30 cellular contexts compared by ENCODE assay signal in the genomic region with DNA sequence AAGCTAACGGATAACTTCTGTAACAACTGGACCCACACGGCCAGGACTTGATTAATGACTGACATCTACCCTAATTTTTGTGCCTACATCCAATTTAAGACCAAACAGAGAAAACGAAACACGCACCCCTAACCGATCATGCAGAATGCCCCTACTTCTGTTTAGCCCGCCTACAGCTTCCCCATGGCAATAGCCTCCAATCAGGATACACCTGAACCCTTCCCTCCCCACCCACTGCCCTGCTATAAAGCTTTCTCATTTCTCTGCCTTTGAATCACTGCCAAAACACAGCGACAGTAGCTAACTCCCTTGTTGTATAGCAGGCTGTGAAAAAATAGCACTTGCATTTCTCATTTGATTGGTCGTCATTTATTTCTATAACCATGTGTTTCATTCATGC. TPM values are rescaled to one million over a fixed set of nuclear protein-coding genes. Genes with fewer than 3 reads are reported as not detected.
"Had no signal": no experiment of that assay in that cellular context is flagged by ENCODE, and none has a peak within 500 bp of the region (broad histone marks: within the 10 kb centered on the region; RNA-seq: fewer than 3 reads in every experiment).

No MANE protein-coding gene starts in this region.

- H3K36me3 Mint-ChIP-seq: activated naive CD4-positive, alpha-beta T cell treated with anti-CD3 and anti-CD28 coated beads, Interleukin-2, amount 10 ng/mL, durations not matched to agents 7 days and 5 days; memory B cell; naive B cell had no signal

- H3K4me1 ChIP-seq: colonic mucosa, foreskin keratinocyte, tibial artery had no signal

- H3K27ac ChIP-seq: brain microvascular endothelial cell, colonic mucosa, foreskin keratinocyte, tibial artery had no signal

- DNase-seq: activated CD4-positive, alpha-beta T cell treated with anti-CD3 and anti-CD28 coated beads, Interleukin-2, amount 50 U/mL, for 1 hour; activated CD8-positive, alpha-beta memory T cell treated with anti-CD3 and anti-CD28 coated beads, Interleukin-2, amount 50 U/mL, for 4 hours; activated effector memory CD4-positive, alpha-beta T cell treated with Interleukin-2 at 50 U/mL for 16 hours; activated naive CD4-positive, alpha-beta T cell treated with anti-CD3 and anti-CD28 coated beads, Interleukin-2, amount 10 ng/mL, durations not matched to agents 7 days and 5 days; activated naive CD8-positive, alpha-beta T cell treated with anti-CD3 and anti-CD28 coated beads, Interleukin-2, amount 50 U/mL, for 24 hours; activated T-cell treated with anti-CD3 and anti-CD28 coated beads, Interleukin-2, amount 50 U/mL, for 48 hours; aorta; brain microvascular endothelial cell; central memory CD4-positive, alpha-beta T cell; colonic mucosa; foreskin keratinocyte; glutamatergic neuron; hypothalamus; mucosa of descending colon; naive B cell; retina; stimulated activated CD4-positive, alpha-beta T cell treated with anti-CD3 and anti-CD28 coated beads, Interleukin-12 subunit alpha, Interleukin-12 subunit beta, amount 100 ng/mL, for 4 hours; stimulated activated CD4-positive, alpha-beta T cell treated with anti-CD3 and anti-CD28 coated beads, Interleukin-1b, Interleukin-23, amount 100 ng/mL, for 48 hours; stimulated activated naive CD4-positive, alpha-beta T cell treated with Interleukin-2 at 50 U/mL for 16 hours; T-helper 9 cell; tibial artery had no signal

- H3K4me3 Mint-ChIP-seq: activated naive CD4-positive, alpha-beta T cell treated with anti-CD3 and anti-CD28 coated beads, Interleukin-2, amount 10 ng/mL, durations not matched to agents 7 days and 5 days; activated naive CD8-positive, alpha-beta T cell treated with anti-CD3 and anti-CD28 coated beads, Interleukin-2, amount 50 U/mL, for 24 hours; endodermal cell; memory B cell; naive B cell; neural crest cell had no signal

- H3K27me3 ChIP-seq: brain microvascular endothelial cell, colonic mucosa, foreskin keratinocyte, tibial artery had no signal

- H3K4me1 Mint-ChIP-seq: activated naive CD4-positive, alpha-beta T cell treated with anti-CD3 and anti-CD28 coated beads, Interleukin-2, amount 10 ng/mL, durations not matched to agents 7 days and 5 days; activated naive CD8-positive, alpha-beta T cell treated with anti-CD3 and anti-CD28 coated beads, Interleukin-2, amount 50 U/mL, for 24 hours; memory B cell had no signal

- H3K27ac Mint-ChIP-seq: activated naive CD4-positive, alpha-beta T cell treated with anti-CD3 and anti-CD28 coated beads, Interleukin-2, amount 10 ng/mL, durations not matched to agents 7 days and 5 days; activated naive CD8-positive, alpha-beta T cell treated with anti-CD3 and anti-CD28 coated beads, Interleukin-2, amount 50 U/mL, for 24 hours; endodermal cell; memory B cell; naive B cell had no signal

- H3K36me3 ChIP-seq: brain microvascular endothelial cell, colonic mucosa, tibial artery had no signal

- H3K4me3 ChIP-seq: colonic mucosa, mucosa of descending colon, tibial artery had no signal

- ATAC-seq: activated CD4-positive, CD25-positive, alpha-beta regulatory T cell treated with anti-CD3 and anti-CD28 coated beads, Interleukin-2, amount 50 U/mL, for 24 hours; activated naive CD8-positive, alpha-beta T cell treated with anti-CD3 and anti-CD28 coated beads, Interleukin-2, amount 50 U/mL, for 24 hours; foreskin keratinocyte; mucosa of descending colon had no signal

- H3K9me3 Mint-ChIP-seq: activated naive CD4-positive, alpha-beta T cell treated with anti-CD3 and anti-CD28 coated beads, Interleukin-2, amount 10 ng/mL, durations not matched to agents 7 days and 5 days; activated naive CD8-positive, alpha-beta T cell treated with anti-CD3 and anti-CD28 coated beads, Interleukin-2, amount 50 U/mL, for 24 hours; memory B cell; naive B cell; neural crest cell had no signal

- H3K27me3 Mint-ChIP-seq: activated naive CD4-positive, alpha-beta T cell treated with anti-CD3 and anti-CD28 coated beads, Interleukin-2, amount 10 ng/mL, durations not matched to agents 7 days and 5 days; activated naive CD8-positive, alpha-beta T cell treated with anti-CD3 and anti-CD28 coated beads, Interleukin-2, amount 50 U/mL, for 24 hours; memory B cell; naive B cell had no signal

RNA-seq across cellular contexts. Expression of a gene that starts 45.2 kb away (rescaled TPM):
- total RNA-seq: aorta, epithelial cell of proximal tubule, fibroblast of lung, foreskin keratinocyte, kidney epithelial cell, mucosa of descending colon, posterior vena cava, subcutaneous adipose tissue had no signal
- polyA plus RNA-seq: aorta, foreskin keratinocyte had no signal
